ENCODE assay signal across 27 cellular contexts in the genomic region with DNA sequence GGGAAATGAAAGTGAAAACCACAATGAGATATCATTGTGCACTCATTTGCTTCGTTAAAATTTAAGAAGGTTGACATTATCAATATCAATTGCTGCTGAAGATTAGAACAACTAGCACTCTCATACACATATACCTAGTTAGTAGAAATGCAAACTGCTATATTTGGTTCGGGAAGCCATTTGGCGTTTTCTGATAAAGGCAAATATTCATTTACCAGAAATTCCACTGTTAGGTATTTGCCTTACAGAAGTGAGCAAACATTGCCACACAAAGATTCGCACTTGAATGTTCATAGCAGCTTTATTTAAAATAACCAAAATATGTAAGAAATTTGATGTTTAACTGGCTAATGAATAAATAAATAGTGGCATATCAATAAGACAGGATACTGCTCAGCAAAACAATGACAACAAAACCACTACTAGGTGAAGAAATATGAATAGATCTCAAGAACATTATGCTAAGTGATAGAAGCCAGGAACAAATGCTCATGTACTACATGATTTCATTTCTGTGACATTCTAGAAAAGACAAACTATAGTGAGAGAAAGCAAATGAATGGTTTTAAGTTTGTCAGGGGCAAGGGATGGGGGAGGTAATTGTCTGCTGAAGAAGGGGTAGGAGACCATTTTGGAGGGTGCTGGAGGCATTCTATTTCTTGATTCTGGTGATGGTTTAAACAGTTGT.
"Had no signal": no experiment of that assay in that cellular context is flagged by ENCODE, and none has a peak within 500 bp of the region (broad histone marks: within the 10 kb centered on the region; RNA-seq: fewer than 3 reads in every experiment).

No MANE protein-coding gene starts in this region.

- ATAC-seq: effector memory CD8-positive, alpha-beta T cell; natural killer cell treated with Interleukin-12 subunit alpha and Interleukin-12 subunit beta and Interleukin-15 and Interleukin-18, amount 100 ng/mL, for 72 hours; stimulated activated effector memory CD8-positive, alpha-beta T cell treated with anti-CD3 and anti-CD28 coated beads, Interleukin-12 subunit alpha, Interleukin-12 subunit beta, amount 100 ng/mL, for 72 hours had no signal

- H3K27me3 Mint-ChIP-seq: effector memory CD8-positive, alpha-beta T cell; memory B cell; naive B cell; natural killer cell treated with Interleukin-12 subunit alpha and Interleukin-12 subunit beta and Interleukin-15 and Interleukin-18, amount 100 ng/mL, for 72 hours had no signal

- H3K79me2 ChIP-seq: parathyroid adenoma had no signal

- H3K9me3 Mint-ChIP-seq: neural crest cell; stimulated activated effector memory CD8-positive, alpha-beta T cell treated with anti-CD3 and anti-CD28 coated beads, Interleukin-12 subunit alpha, Interleukin-12 subunit beta, amount 100 ng/mL, for 72 hours had no signal

- H2AFZ ChIP-seq: parathyroid adenoma had no signal

- H3K36me3 ChIP-seq: left ventricle myocardium inferior, lower lobe of right lung, neutrophil, prostate gland, right atrium auricular region, sigmoid colon, stomach, tibial nerve, upper lobe of left lung had no signal

- H3K27me3 ChIP-seq: neutrophil, right atrium auricular region, sigmoid colon, stomach, testis, tibial nerve, upper lobe of left lung had no signal

- H3K9me3 ChIP-seq: lower lobe of right lung, neutrophil, prostate gland, right atrium auricular region, sigmoid colon, stomach, testis, tibial nerve, upper lobe of left lung had no signal

- H3K27ac ChIP-seq: left ventricle myocardium inferior, lower lobe of right lung, neutrophil, parathyroid adenoma, prostate gland, right atrium auricular region, sigmoid colon, stomach, testis, tibial nerve, upper lobe of left lung had no signal

- H3K4me1 ChIP-seq: left ventricle myocardium inferior, lower lobe of right lung, parathyroid adenoma, right atrium auricular region, sigmoid colon, stomach, testis, tibial nerve, upper lobe of left lung had no signal

- FAIRE-seq: frontal cortex, keratinocyte, urothelium cell line had no signal

- H3K27ac Mint-ChIP-seq: effector memory CD8-positive, alpha-beta T cell; immature natural killer cell; memory B cell; naive B cell; natural killer cell treated with Interleukin-12 subunit alpha and Interleukin-12 subunit beta and Interleukin-15 and Interleukin-18, amount 100 ng/mL, for 72 hours; stimulated activated effector memory CD8-positive, alpha-beta T cell treated with anti-CD3 and anti-CD28 coated beads, Interleukin-12 subunit alpha, Interleukin-12 subunit beta, amount 100 ng/mL, for 72 hours had no signal

- DNase-seq: cerebellar nuclear complex; cortex of kidney; effector memory CD8-positive, alpha-beta T cell; hypothalamus; immature natural killer cell; left ventricle myocardium inferior; lower lobe of right lung; naive B cell; sigmoid colon; stimulated activated CD4-positive, alpha-beta T cell treated with anti-CD3 and anti-CD28 coated beads, Interleukin-2, amount 100 ng/mL, for 24 hours; stimulated activated CD4-positive, alpha-beta T cell treated with anti-CD3 and anti-CD28 coated beads, Interleukin-4, amount 100 ng/mL, for 24 hours; stimulated activated naive CD4-positive, alpha-beta T cell treated with Interleukin-2 at 50 U/mL for 16 hours; stomach; testis; upper lobe of left lung had no signal

- H3K4me1 Mint-ChIP-seq: memory B cell; naive B cell; stimulated activated effector memory CD8-positive, alpha-beta T cell treated with anti-CD3 and anti-CD28 coated beads, Interleukin-12 subunit alpha, Interleukin-12 subunit beta, amount 100 ng/mL, for 72 hours had no signal

- H3K9ac ChIP-seq: parathyroid adenoma had no signal

- H3K4me3 Mint-ChIP-seq: effector memory CD8-positive, alpha-beta T cell; immature natural killer cell; memory B cell; naive B cell; natural killer cell treated with Interleukin-12 subunit alpha and Interleukin-12 subunit beta and Interleukin-15 and Interleukin-18, amount 100 ng/mL, for 72 hours; neural crest cell; stimulated activated effector memory CD8-positive, alpha-beta T cell treated with anti-CD3 and anti-CD28 coated beads, Interleukin-12 subunit alpha, Interleukin-12 subunit beta, amount 100 ng/mL, for 72 hours had no signal

- H3K36me3 Mint-ChIP-seq: immature natural killer cell; memory B cell; naive B cell; natural killer cell treated with Interleukin-12 subunit alpha and Interleukin-12 subunit beta and Interleukin-15 and Interleukin-18, amount 100 ng/mL, for 72 hours; stimulated activated effector memory CD8-positive, alpha-beta T cell treated with anti-CD3 and anti-CD28 coated beads, Interleukin-12 subunit alpha, Interleukin-12 subunit beta, amount 100 ng/mL, for 72 hours had no signal

- H3K4me3 ChIP-seq: left ventricle myocardium inferior, lower lobe of right lung, prostate gland, right atrium auricular region, sigmoid colon, stomach, testis, tibial nerve, upper lobe of left lung had no signal
